Comparison of ENCODE assay signal across 35 cellular contexts in genomic region chr15:60993948-60994347, GRCh38.
"Had no signal": no experiment of that assay in that cellular context is flagged by ENCODE, and none has a peak within 500 bp of the region (broad histone marks: within the 10 kb centered on the region; RNA-seq: fewer than 3 reads in every experiment).

No MANE protein-coding gene starts in this region.

- H3K4me3 ChIP-seq: MG63 had no signal

- H3K9me3 ChIP-seq: MG63 had no signal

- H3K36me3 ChIP-seq: MG63 had no signal

- DNase-seq: Karpas-422, Kasumi-1, MG63, MM.1S, MV-4-11, NCI-H1048, NCI-H1092, NCI-H1092 treated with DMSO at 0.1 percent for 48 hours, NCI-H1105, NCI-H1105 treated with DMSO at 0.1 percent for 48 hours, NCI-H1417 treated with DMSO at 0.1 percent for 48 hours, NCI-H1436, NCI-H1436 treated with DMSO at 0.1 percent for 48 hours, NCI-H146, NCI-H1694, NCI-H1694 treated with DMSO at 0.1 percent for 48 hours, NCI-H187, NCI-H187 treated with DMSO at 0.1 percent for 48 hours, NCI-H1930, NCI-H2029, NCI-H2029 treated with DMSO at 0.1 percent for 48 hours, NCI-H2081, NCI-H2081 treated with DMSO at 0.1 percent for 48 hours, NCI-H2107, NCI-H2171, NCI-H2171 treated with DMSO at 0.1 percent for 48 hours, NCI-H2227 treated with DMSO at 0.1 percent for 48 hours, NCI-H226, NCI-H345, NCI-H446, NCI-H446 treated with DMSO at 0.1 percent for 48 hours, NCI-H510A, NCI-H510A treated with DMSO at 0.1 percent for 48 hours, NCI-H524, NCI-H524 treated with DMSO at 0.1 percent for 48 hours had no signal

- H3K27me3 ChIP-seq: MG63 had no signal
